ENCODE assay signal across 1 cellular context in the genomic region with DNA sequence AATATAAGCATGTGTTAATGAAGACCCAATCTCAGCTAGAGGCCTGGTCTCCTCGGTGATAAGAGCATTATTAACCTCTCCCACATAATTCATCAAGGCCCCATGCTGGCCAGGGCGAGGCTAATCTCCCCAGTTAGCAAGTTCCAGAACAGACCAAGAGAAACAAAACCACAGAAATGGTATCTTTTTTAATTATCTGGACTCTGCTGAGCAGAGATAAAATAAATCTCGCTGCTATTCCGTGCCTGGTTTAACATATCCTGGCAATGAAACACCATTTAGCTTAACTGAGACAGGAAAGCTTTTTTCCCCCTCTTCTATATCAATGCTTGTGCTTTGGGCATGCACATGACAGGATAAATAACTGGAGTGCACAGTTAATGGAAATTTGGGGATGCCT.
TF ChIP-seq lines count a peak whose summit lies in the region.

No MANE protein-coding gene starts in this region.

TF ChIP-seq in K562, 482 proteins besides CTCF, POLR2A, EP300 and RAD21:
- TF ChIP-seq NKRF (IDR thresholded peaks at IDR 0.05; ENCODE audit: borderline replicate concordance) (no peak), TOE1 (IDR thresholded peaks at IDR 0.05; ENCODE audit: borderline replicate concordance) (no peak), TOE1 (CRISPR knock-in tag; IDR thresholded peaks at IDR 0.05; ENCODE audit: borderline replicate concordance, low read depth) (no peak), IFI16 (CRISPR knock-in tag; IDR thresholded peaks at IDR 0.05) (no peak), ZNF41 (CRISPR knock-in tag; conservative IDR thresholded peaks at IDR 0.05) (no peak), ID3 (CRISPR knock-in tag; IDR thresholded peaks at IDR 0.05) (no peak), ID3 (tag; IDR thresholded peaks at IDR 0.05) (no peak), DLX4 (CRISPR knock-in tag; IDR thresholded peaks at IDR 0.05) (no peak), MXI1 (IDR thresholded peaks at IDR 0.05; ENCODE audit: low read depth, low read length) (no peak), ELF4 (CRISPR knock-in tag; IDR thresholded peaks at IDR 0.05) (no peak), ZC3H11A (IDR thresholded peaks at IDR 0.05; ENCODE audit: low read depth, low read length) (no peak), ZNF77 (CRISPR knock-in tag; IDR thresholded peaks at IDR 0.05) (no peak), TEAD4 (IDR thresholded peaks at IDR 0.05; ENCODE audit: low read length) (peak; percentile 34; the same call in 1 of the 2 replicates), TEAD4 (CRISPR knock-in tag; IDR thresholded peaks at IDR 0.05; ENCODE audit: borderline replicate concordance) (no peak), BRD9 (IDR thresholded peaks at IDR 0.05; ENCODE audit: low read depth, partially characterized antibody) (no peak), USF2 (CRISPR knock-in tag; IDR thresholded peaks at IDR 0.05) (no peak), TEAD1 (CRISPR knock-in tag; IDR thresholded peaks at IDR 0.05) (0 out of 4 replicates have a peak, but pooled peaks of 1 of the 2 experiments have one; percentile 15), PRDM10 (IDR thresholded peaks at IDR 0.05; ENCODE audit: partially characterized antibody) (no peak), CBFA2T3 (IDR thresholded peaks at IDR 0.05) (peak; percentile 33; the same call in 1 of the 2 replicates), ZNF280B (CRISPR knock-in tag; IDR thresholded peaks at IDR 0.05) (no peak), XRCC5 (IDR thresholded peaks at IDR 0.05; ENCODE audit: low read depth, low read length) (no peak)
- TF ChIP-seq, protein P1, sequence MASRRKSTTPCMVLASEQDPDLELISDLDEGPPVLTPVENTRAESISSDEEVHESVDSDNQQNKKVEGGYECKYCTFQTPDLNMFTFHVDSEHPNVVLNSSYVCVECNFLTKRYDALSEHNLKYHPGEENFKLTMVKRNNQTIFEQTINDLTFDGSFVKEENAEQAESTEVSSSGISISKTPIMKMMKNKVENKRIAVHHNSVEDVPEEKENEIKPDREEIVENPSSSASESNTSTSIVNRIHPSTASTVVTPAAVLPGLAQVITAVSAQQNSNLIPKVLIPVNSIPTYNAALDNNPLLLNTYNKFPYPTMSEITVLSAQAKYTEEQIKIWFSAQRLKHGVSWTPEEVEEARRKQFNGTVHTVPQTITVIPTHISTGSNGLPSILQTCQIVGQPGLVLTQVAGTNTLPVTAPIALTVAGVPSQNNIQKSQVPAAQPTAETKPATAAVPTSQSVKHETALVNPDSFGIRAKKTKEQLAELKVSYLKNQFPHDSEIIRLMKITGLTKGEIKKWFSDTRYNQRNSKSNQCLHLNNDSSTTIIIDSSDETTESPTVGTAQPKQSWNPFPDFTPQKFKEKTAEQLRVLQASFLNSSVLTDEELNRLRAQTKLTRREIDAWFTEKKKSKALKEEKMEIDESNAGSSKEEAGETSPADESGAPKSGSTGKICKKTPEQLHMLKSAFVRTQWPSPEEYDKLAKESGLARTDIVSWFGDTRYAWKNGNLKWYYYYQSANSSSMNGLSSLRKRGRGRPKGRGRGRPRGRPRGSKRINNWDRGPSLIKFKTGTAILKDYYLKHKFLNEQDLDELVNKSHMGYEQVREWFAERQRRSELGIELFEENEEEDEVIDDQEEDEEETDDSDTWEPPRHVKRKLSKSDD (conservative IDR thresholded peaks at IDR 0.05; ENCODE audit: low read length), result no peak
